In the genomic region with DNA sequence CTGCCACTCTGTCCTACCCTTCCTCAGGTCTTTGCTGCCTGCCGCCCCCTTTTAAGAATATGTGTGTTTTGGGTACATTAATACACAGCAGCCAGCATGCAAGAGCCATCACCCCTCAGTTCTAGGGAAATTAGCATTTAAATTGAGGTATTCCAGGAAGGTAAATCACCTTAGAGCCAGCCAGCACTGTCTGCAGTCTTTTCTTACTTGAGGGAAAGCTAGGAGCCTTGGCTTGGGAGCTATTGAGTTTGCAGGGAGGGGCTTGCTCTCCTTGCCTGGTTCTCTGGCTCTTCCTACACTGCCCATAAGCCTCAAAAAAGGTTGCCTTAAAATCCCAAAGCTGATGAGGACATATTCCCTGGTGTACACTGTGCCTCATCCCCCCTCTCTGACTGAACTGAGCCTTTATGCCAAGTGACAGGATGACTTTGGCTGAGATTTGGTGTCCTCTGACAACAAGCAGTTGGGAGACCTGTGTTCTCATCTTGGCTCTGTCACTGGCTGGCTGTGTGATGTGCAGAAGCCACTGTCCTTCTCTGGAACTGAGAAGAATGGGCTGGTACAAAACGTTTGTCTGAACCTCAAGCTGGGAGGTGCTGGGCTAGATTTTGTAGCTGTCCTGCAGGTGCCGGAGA, we compare ENCODE assay signal across 1 cellular context.
TF ChIP-seq lines count a peak whose summit lies in the region.

No MANE protein-coding gene starts in this region.

TF ChIP-seq in WTC11, 78 proteins besides CTCF, POLR2A, EP300 and RAD21 (continued from another document):
- no peak for TF ChIP-seq PRDM15 (CRISPR knock-in tag; IDR thresholded peaks at IDR 0.05)
- no peak for TF ChIP-seq SOX15 (CRISPR knock-in tag; IDR thresholded peaks at IDR 0.05)
- no peak for TF ChIP-seq CREB1 (CRISPR knock-in tag; IDR thresholded peaks at IDR 0.05)
- no peak for TF ChIP-seq ZNF423 (CRISPR knock-in tag; IDR thresholded peaks at IDR 0.05)
- TF ChIP-seq, protein P1, sequence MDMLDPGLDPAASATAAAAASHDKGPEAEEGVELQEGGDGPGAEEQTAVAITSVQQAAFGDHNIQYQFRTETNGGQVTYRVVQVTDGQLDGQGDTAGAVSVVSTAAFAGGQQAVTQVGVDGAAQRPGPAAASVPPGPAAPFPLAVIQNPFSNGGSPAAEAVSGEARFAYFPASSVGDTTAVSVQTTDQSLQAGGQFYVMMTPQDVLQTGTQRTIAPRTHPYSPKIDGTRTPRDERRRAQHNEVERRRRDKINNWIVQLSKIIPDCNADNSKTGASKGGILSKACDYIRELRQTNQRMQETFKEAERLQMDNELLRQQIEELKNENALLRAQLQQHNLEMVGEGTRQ (CRISPR knock-in tag; IDR thresholded peaks at IDR 0.05): no peak
- TF ChIP-seq, protein P2, sequence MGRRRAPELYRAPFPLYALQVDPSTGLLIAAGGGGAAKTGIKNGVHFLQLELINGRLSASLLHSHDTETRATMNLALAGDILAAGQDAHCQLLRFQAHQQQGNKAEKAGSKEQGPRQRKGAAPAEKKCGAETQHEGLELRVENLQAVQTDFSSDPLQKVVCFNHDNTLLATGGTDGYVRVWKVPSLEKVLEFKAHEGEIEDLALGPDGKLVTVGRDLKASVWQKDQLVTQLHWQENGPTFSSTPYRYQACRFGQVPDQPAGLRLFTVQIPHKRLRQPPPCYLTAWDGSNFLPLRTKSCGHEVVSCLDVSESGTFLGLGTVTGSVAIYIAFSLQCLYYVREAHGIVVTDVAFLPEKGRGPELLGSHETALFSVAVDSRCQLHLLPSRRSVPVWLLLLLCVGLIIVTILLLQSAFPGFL (CRISPR knock-in tag; IDR thresholded peaks at IDR 0.05; ENCODE audit: borderline replicate concordance): no peak
- TF ChIP-seq EMX1 (CRISPR knock-in tag; IDR thresholded peaks at IDR 0.05): no peak
- no peak for TF ChIP-seq FOXJ3 (CRISPR knock-in tag; IDR thresholded peaks at IDR 0.05; ENCODE audit: borderline replicate concordance)
